In genomic region chr12:58923781-58924180, GRCh38 we compare ENCODE assay signal across 18 cellular contexts. TPM values are rescaled to one million over a fixed set of nuclear protein-coding genes. Genes with fewer than 3 reads are reported as not detected.
DNase-seq lines count a peak whose midpoint lies in the region; ATAC-seq and TF ChIP-seq lines count a peak whose summit lies in the region.
"Had no signal": no experiment of that assay in that cellular context is flagged by ENCODE, and none has a peak within 500 bp of the region (broad histone marks: within the 10 kb centered on the region; RNA-seq: fewer than 3 reads in every experiment).

No MANE protein-coding gene starts in this region.

- no peaks in the 10 kb centered on the region for H3K9me2 ChIP-seq in GM23248 (ENCODE audit: insufficient read depth)

- DNase-seq in MCF 10A (ENCODE audit: unreplicated experiment) (no peak), breast epithelium (ENCODE audit: low spot score in 2 of 2) (no peak), mesendoderm (no peak), NCI-H774 (lab: John Stamatoyannopoulos, UW) (no peak), GM23248 (no peak)
- no peak for DNase-seq in stimulated activated CD4-positive, alpha-beta T cell treated with anti-CD3 and anti-CD28 coated beads, Interleukin-1b, Interleukin-23, amount 100 ng/mL, for 48 hours
- DNase-seq: CD8-positive, alpha-beta T cell; DMS 273 treated with DMSO at 0.1 percent for 48 hours; DMS53; DND-41; EL had no signal

- POLR2A ChIA-PET in MCF 10A (lab: Yijun Ruan, JAX), result interaction anchor here (0.7 to 18.1 kb wide), 9 partner anchors 9 to 158 kb away, joined by 3 to 655 read pairs (median 5); no protein-coding TSS in a partner anchor

- H3K27ac ChIP-seq in breast epithelium (no peak overlapping the region), mesendoderm (ENCODE audit: low read depth, low read length) (no peak overlapping the region), GM23248 (no peak overlapping the region)
- H3K27ac ChIP-seq: 22Rv1, BLaER1, HL-60 had no signal

- H4K20me1 ChIP-seq in GM23248 (ENCODE audit: insufficient read depth), result no peaks in the 10 kb centered on the region
- H4K20me1 ChIP-seq: BLaER1 had no signal

- peaks cover 8% of the 10 kb centered on the region for H3K79me2 ChIP-seq in mesendoderm (ENCODE audit: control insufficient read depth, insufficient read depth, low read length)
- H3K79me2 ChIP-seq in GM23248 (ENCODE audit: insufficient read depth), result peaks cover 12% of the 10 kb centered on the region

- no peak for TF ChIP-seq POLR2A in breast epithelium (IDR thresholded peaks at IDR 0.05)

- no peak overlapping the region for H3K4me2 ChIP-seq in mesendoderm (ENCODE audit: low read length)
- H3K4me2 ChIP-seq in GM23248 (ENCODE audit: unreplicated experiment), result no peak overlapping the region
- H3K4me2 ChIP-seq: BLaER1 had no signal

- no peak overlapping the region for H2BK5ac ChIP-seq in mesendoderm (ENCODE audit: low read length)

- H3K4me1 Mint-ChIP-seq in MCF 10A (ENCODE audit: insufficient read depth, unreplicated experiment), result peaks cover 29% of the 10 kb centered on the region

- no peaks in the 10 kb centered on the region for H3K27me3 ChIP-seq in breast epithelium
- H3K27me3 ChIP-seq in mesendoderm (ENCODE audit: insufficient read depth, low read length, poor library complexity), result no peaks in the 10 kb centered on the region
- H3K27me3 ChIP-seq in GM23248 (replicated peaks; ENCODE audit: insufficient read depth), result no peaks in the 10 kb centered on the region
- H3K27me3 ChIP-seq: BLaER1 had no signal

- no peaks in the 10 kb centered on the region for H3K4me1 ChIP-seq in breast epithelium
- peaks cover 14% of the 10 kb centered on the region for H3K4me1 ChIP-seq in mesendoderm (ENCODE audit: control insufficient read depth, low read depth, low read length)
- peaks cover 10% of the 10 kb centered on the region for H3K4me1 ChIP-seq in GM23248 (ENCODE audit: insufficient read depth)

- no peak overlapping the region for H3K23ac ChIP-seq in mesendoderm (ENCODE audit: low read length)

- no peaks in the 10 kb centered on the region for H3K27me3 Mint-ChIP-seq in MCF 10A (ENCODE audit: insufficient read depth, unreplicated experiment)

- no peak overlapping the region for H4K8ac ChIP-seq in mesendoderm (ENCODE audit: low read depth, low read length)

- peaks cover 7% of the 10 kb centered on the region for H3K36me3 Mint-ChIP-seq in MCF 10A (ENCODE audit: insufficient read depth, unreplicated experiment)
- H3K36me3 Mint-ChIP-seq: CD14-positive monocyte; CD8-positive, alpha-beta T cell had no signal

- H3F3A ChIP-seq in GM23248 (ENCODE audit: insufficient read depth), result peaks cover 12% of the 10 kb centered on the region; the same call in 1 of the 2 replicates

- no peak overlapping the region for H4K5ac ChIP-seq in mesendoderm (ENCODE audit: low read length)

- no peak overlapping the region for H3K4me3 Mint-ChIP-seq in MCF 10A (ENCODE audit: unreplicated experiment)
- H3K4me3 Mint-ChIP-seq: CD14-positive monocyte; CD8-positive, alpha-beta T cell had no signal

- H3K56ac ChIP-seq in mesendoderm (ENCODE audit: low read length), result no peak overlapping the region

- no peaks in the 10 kb centered on the region for H3K9me3 ChIP-seq in breast epithelium
- no peaks in the 10 kb centered on the region for H3K9me3 ChIP-seq in GM23248 (ENCODE audit: low read depth)
- H3K9me3 ChIP-seq: HAP-1 had no signal

- H3K4me3 ChIP-seq in breast epithelium (no peak overlapping the region), mesendoderm (ENCODE audit: low read length) (no peak overlapping the region), GM23248 (no peak overlapping the region)
- H3K4me3 ChIP-seq: BLaER1, GM12878, HAP-1 had no signal

- TF ChIP-seq CTCF in MCF 10A (IDR thresholded peaks at IDR 0.05; ENCODE audit: unreplicated experiment), result no peak
- TF ChIP-seq CTCF in breast epithelium (IDR thresholded peaks at IDR 0.05), result no peak

- H3K27ac Mint-ChIP-seq in MCF 10A (ENCODE audit: low read depth, unreplicated experiment), result peak overlapping the region; percentile 1
- H3K27ac Mint-ChIP-seq: CD14-positive monocyte; CD8-positive, alpha-beta T cell had no signal

- no peaks in the 10 kb centered on the region for H3K9me3 Mint-ChIP-seq in MCF 10A (ENCODE audit: unreplicated experiment)
- H3K9me3 Mint-ChIP-seq: CD8-positive, alpha-beta T cell had no signal

- H3K9ac ChIP-seq in mesendoderm (ENCODE audit: low read length) (no peak overlapping the region), GM23248 (no peak overlapping the region)
- H3K9ac ChIP-seq: BLaER1 had no signal

- intact Hi-C loops in MCF 10A (cut with micrococcal nuclease) (no loop called here), breast epithelium (cut with DNase I; ENCODE audit: low total_unique reads) (no loop called here)

- in situ Hi-C loops in GM23248 (cut with MboI), result no loop called here

- no TSS peak for BruUV-seq in MCF 10A (replicated peaks; lab: Mats Ljungman, UMichigan)

- CTCF ChIA-PET in MCF 10A (lab: Yijun Ruan, JAX), result interaction anchor here (0.6 kb wide), 2 partner anchors 498 to 655 kb away, joined by 3 read pairs; no protein-coding TSS in a partner anchor

- H3K18ac ChIP-seq in mesendoderm (ENCODE audit: low read length), result peak overlapping the region; percentile 92

- H2BK15ac ChIP-seq in mesendoderm (replicated peaks; ENCODE audit: low read depth), result no peak overlapping the region

- no CpG with 5 or more reads among the region's 4 CpGs for WGBS in mesendoderm (ENCODE audit: extremely low coverage, insufficient coverage, low lambda C conversion rate)
- 74 to 75% methylated on average over 4 of the region's 4 CpGs for WGBS in GM23248 (ENCODE audit: low coverage in 1 of 2, low lambda C conversion rate in 2 of 2, missing lambda C conversion rate in 2 of 2), 2 experiments

- no peak overlapping the region for H2AK5ac ChIP-seq in mesendoderm (ENCODE audit: low read length)

- H3K36me3 ChIP-seq in breast epithelium (no peaks in the 10 kb centered on the region), mesendoderm (ENCODE audit: control insufficient read depth, insufficient read depth, low read length) (no peaks in the 10 kb centered on the region), GM23248 (ENCODE audit: low read depth) (no peaks in the 10 kb centered on the region)
- H3K36me3 ChIP-seq: BLaER1, HAP-1 had no signal

- H2BK120ac ChIP-seq in mesendoderm (ENCODE audit: low read depth, low read length), result peak overlapping the region; percentile 28

- no peak overlapping the region for H2AFZ ChIP-seq in GM23248

- H3K4ac ChIP-seq in mesendoderm (ENCODE audit: low read depth, low read length), result no peak overlapping the region

- ATAC-seq in esophagus mucosa, result peak; percentile 29
- ATAC-seq: CD8-positive, alpha-beta T cell; GM12878 had no signal

- H3K79me1 ChIP-seq in mesendoderm (ENCODE audit: low read length), result peaks cover 5% of the 10 kb centered on the region

RNA-seq across cellular contexts. Expression of gene LRIG3, which starts 3.5 kb away (rescaled TPM):
- 26.5 and 41.5 TPM in 2 replicates for total RNA-seq in MCF 10A (2022)
- 100 to 1,000 TPM; 116 to 139 (median 125) TPM for total RNA-seq in breast epithelium
- 28.2 TPM for total RNA-seq in esophagus mucosa
- 15.6 TPM for polyA plus RNA-seq in mesendoderm (2013, experiment 1 of 2)
- 16.0 TPM for polyA plus RNA-seq in mesendoderm (2013, experiment 2 of 2)
- 24.7 and 29.3 TPM in 2 replicates for total RNA-seq in GM23248 (2014; rRNA removed; shearing (Covaris generic))
- polyA plus RNA-seq in GM23248 (2016; fragmentation: Nextera tagmentation; extraction: Ambion mirVana), result 9.2 and 10.4 TPM in 2 replicates
- total RNA-seq: CD8-positive, alpha-beta T cell had no signal
- polyA plus RNA-seq: CD14-positive monocyte had no signal
